ENCODE assay signal across 25 cellular contexts in genomic region chr9:127722055-127722454, GRCh38. TPM values are rescaled to one million over a fixed set of nuclear protein-coding genes. Genes with fewer than 3 reads are reported as not detected.
DNase-seq lines count a peak whose midpoint lies in the region; ATAC-seq and TF ChIP-seq lines count a peak whose summit lies in the region.
"Had no signal": no experiment of that assay in that cellular context is flagged by ENCODE, and none has a peak within 500 bp of the region (broad histone marks: within the 10 kb centered on the region; RNA-seq: fewer than 3 reads in every experiment).

No MANE protein-coding gene starts in this region.

- H3K4me3 Mint-ChIP-seq in GM23338: no peak overlapping the region
- no peak overlapping the region for H3K4me3 Mint-ChIP-seq in CD8-positive, alpha-beta T cell
- H3K4me3 Mint-ChIP-seq: activated CD4-positive, alpha-beta T cell treated with anti-CD3 and anti-CD28 coated beads, Interleukin-2, amount 10 ng/mL, durations not matched to agents 24 days and 14 days; CD4-positive, alpha-beta T cell; neural progenitor cell had no signal

- H3K4me3 ChIP-seq in BLaER1: no peak overlapping the region
- H3K4me3 ChIP-seq in GM23338: no peak overlapping the region
- no peak overlapping the region for H3K4me3 ChIP-seq in PC-9
- no peak overlapping the region for H3K4me3 ChIP-seq in CD8-positive, alpha-beta T cell (ENCODE audit: low read depth, low read length)
- H3K4me3 ChIP-seq: esophagus squamous epithelium, gastrocnemius medialis, lung, neural progenitor cell, psoas muscle, uterus had no signal

- no peak for ATAC-seq in GM23338
- no peak for ATAC-seq in HG03135 (IDR thresholded peaks at IDR 0.05; ENCODE audit: unreplicated experiment)
- no peak for ATAC-seq in CD8-positive, alpha-beta T cell
- ATAC-seq: gastrocnemius medialis, psoas muscle had no signal

- H3K9me2 ChIP-seq in GM23338 (ENCODE audit: insufficient read depth) (no peaks in the 10 kb centered on the region), PC-9 (ENCODE audit: insufficient read depth) (no peaks in the 10 kb centered on the region)

- CTCF ChIA-PET in PC-9 (lab: Charles Lee): interaction anchor here (0.5 kb wide), 1 partner anchor 201 kb away, joined by 4 read pairs; no protein-coding TSS in a partner anchor
- CTCF ChIA-PET in CD8-positive, alpha-beta T cell (lab: Charles Lee): interaction anchor here (0.7 to 2.4 kb wide), 3 partner anchors 13 to 132 kb away, joined by 3 to 11 read pairs (median 3); partner anchors contain the start of gene TOR2A

- no peaks in the 10 kb centered on the region for H3K79me2 ChIP-seq in GM23338 (replicated peaks; ENCODE audit: insufficient read depth)
- H3K79me2 ChIP-seq in PC-9 (ENCODE audit: low read depth): no peaks in the 10 kb centered on the region

- peaks cover 14% of the 10 kb centered on the region for H3K4me1 Mint-ChIP-seq in GM23338
- H3K4me1 Mint-ChIP-seq in CD8-positive, alpha-beta T cell (ENCODE audit: low read depth): peaks cover 29% of the 10 kb centered on the region
- H3K4me1 Mint-ChIP-seq: neural progenitor cell had no signal

- H3K27me3 ChIP-seq in BLaER1: no peaks in the 10 kb centered on the region
- H3K27me3 ChIP-seq in GM23338 (ENCODE audit: insufficient read depth): no peaks in the 10 kb centered on the region
- H3K27me3 ChIP-seq in PC-9 (ENCODE audit: insufficient read depth, low read depth): no peaks in the 10 kb centered on the region
- no peaks in the 10 kb centered on the region for H3K27me3 ChIP-seq in CD8-positive, alpha-beta T cell (ENCODE audit: insufficient read depth, low read length)
- H3K27me3 ChIP-seq: esophagus squamous epithelium, gastrocnemius medialis, neural progenitor cell, uterus had no signal

- 0 out of 2 replicates have a peak overlapping the region, but pooled peaks have one; percentile 26 for H3K27ac ChIP-seq in BLaER1
- H3K27ac ChIP-seq in GM23338 (ENCODE audit: low read depth): peak overlapping the region; percentile 63; the same call in 1 of the 2 replicates
- H3K27ac ChIP-seq in PC-9: peak overlapping the region; percentile 61
- no peak overlapping the region for H3K27ac ChIP-seq in CD8-positive, alpha-beta T cell (ENCODE audit: low read depth, low read length)
- H3K27ac ChIP-seq: esophagus squamous epithelium, gastrocnemius medialis, neural progenitor cell, psoas muscle, uterus had no signal

- POLR2A ChIA-PET in PC-9 (lab: Charles Lee; ENCODE audit: unreplicated experiment): interaction anchor here (0.6 to 0.7 kb wide), 2 partner anchors 336 to 517 kb away, joined by 3 to 5 read pairs; no protein-coding TSS in a partner anchor
- POLR2A ChIA-PET in CD8-positive, alpha-beta T cell (lab: Charles Lee): interaction anchor here (1.4 kb wide), 1 partner anchor 18 kb away, joined by 3 read pairs; no protein-coding TSS in a partner anchor

- H4K20me1 ChIP-seq in BLaER1 (no peaks in the 10 kb centered on the region), GM23338 (replicated peaks; ENCODE audit: insufficient read depth) (no peaks in the 10 kb centered on the region), PC-9 (ENCODE audit: insufficient read depth) (no peaks in the 10 kb centered on the region)

- H3K36me3 ChIP-seq in BLaER1 (peaks cover 3% of the 10 kb centered on the region; the same call in 1 of the 2 replicates), GM23338 (ENCODE audit: insufficient read depth) (no peaks in the 10 kb centered on the region), PC-9 (ENCODE audit: low read depth) (no peaks in the 10 kb centered on the region)
- no peaks in the 10 kb centered on the region for H3K36me3 ChIP-seq in CD8-positive, alpha-beta T cell (ENCODE audit: insufficient read depth, low read length)
- H3K36me3 ChIP-seq: esophagus squamous epithelium, gastrocnemius medialis, neural progenitor cell, uterus had no signal

- no TSS peak for BruUV-seq in PC-9 (replicated peaks; lab: Mats Ljungman, UMichigan)

- H3K36me3 Mint-ChIP-seq in GM23338 (ENCODE audit: low read depth): no peaks in the 10 kb centered on the region
- peaks cover 3% of the 10 kb centered on the region for H3K36me3 Mint-ChIP-seq in CD8-positive, alpha-beta T cell
- H3K36me3 Mint-ChIP-seq: neural progenitor cell had no signal

- no peak overlapping the region for H3K9ac ChIP-seq in BLaER1
- H3K9ac ChIP-seq: neural progenitor cell had no signal

- H3K4me1 ChIP-seq in BLaER1: peaks cover 67% of the 10 kb centered on the region
- peaks cover 10% of the 10 kb centered on the region for H3K4me1 ChIP-seq in GM23338 (ENCODE audit: insufficient read depth)
- peaks cover 16% of the 10 kb centered on the region for H3K4me1 ChIP-seq in PC-9 (replicated peaks; ENCODE audit: insufficient read depth)
- peaks cover 26% of the 10 kb centered on the region for H3K4me1 ChIP-seq in CD8-positive, alpha-beta T cell (ENCODE audit: insufficient read depth, low read length)
- H3K4me1 ChIP-seq: gastrocnemius medialis, neural progenitor cell, psoas muscle, uterus had no signal

- no peaks in the 10 kb centered on the region for H3K9me3 Mint-ChIP-seq in GM23338
- H3K9me3 Mint-ChIP-seq in CD8-positive, alpha-beta T cell: no peaks in the 10 kb centered on the region
- H3K9me3 Mint-ChIP-seq: activated CD4-positive, alpha-beta T cell treated with anti-CD3 and anti-CD28 coated beads, Interleukin-2, amount 10 ng/mL, durations not matched to agents 24 days and 14 days; CD4-positive, alpha-beta T cell; neural progenitor cell had no signal

- H3K27ac Mint-ChIP-seq in GM23338: no peak overlapping the region
- H3K27ac Mint-ChIP-seq in CD8-positive, alpha-beta T cell: no peak overlapping the region
- H3K27ac Mint-ChIP-seq: activated CD4-positive, alpha-beta T cell treated with anti-CD3 and anti-CD28 coated beads, Interleukin-2, amount 10 ng/mL, durations not matched to agents 24 days and 14 days; neural progenitor cell had no signal

- DNase-seq in GM23338 (ENCODE audit: low spot score) (no peak), PC-9 (no peak), left kidney (ENCODE audit: low read depth, low spot score) (peak; percentile 43), NCI-H526 treated with DMSO at 0.1 percent for 48 hours (lab: John Stamatoyannopoulos, UW) (no peak)
- DNase-seq in CD8-positive, alpha-beta T cell: no peak
- DNase-seq: activated CD4-positive, alpha-beta T cell treated with anti-CD3 and anti-CD28 coated beads, Interleukin-2, amount 10 ng/mL, durations not matched to agents 24 days and 14 days; activated effector memory CD4-positive, alpha-beta T cell treated with Interleukin-2 at 50 U/mL for 16 hours; CD4-positive, alpha-beta T cell; effector memory CD4-positive, alpha-beta T cell; esophagus squamous epithelium; gastrocnemius medialis; GF-D8; Karpas-422; MV-4-11; NCI-H2029 treated with DMSO at 0.1 percent for 48 hours; NCI-H82; OCI-M1; psoas muscle; SIG-M5; T-helper 1 cell; uterus had no signal

- H3K4me2 ChIP-seq in BLaER1 (no peak overlapping the region), GM23338 (no peak overlapping the region), PC-9 (peak overlapping the region; percentile 34)
- H3K4me2 ChIP-seq: neural progenitor cell had no signal

- H2AFZ ChIP-seq in GM23338 (no peak overlapping the region), PC-9 (no peak overlapping the region)

- no peak for TF ChIP-seq CTCF in GM23338 (conservative IDR thresholded peaks at IDR 0.05; ENCODE audit: low read depth in 2 of 2)
- no peak for TF ChIP-seq CTCF in PC-9 (conservative IDR thresholded peaks at IDR 0.05)
- no peak for TF ChIP-seq CTCF in CD8-positive, alpha-beta T cell (IDR thresholded peaks at IDR 0.05)

- peaks cover 8% of the 10 kb centered on the region for H3K27me3 Mint-ChIP-seq in GM23338 (ENCODE audit: insufficient read depth, low read depth, poor library complexity)
- H3K27me3 Mint-ChIP-seq in CD8-positive, alpha-beta T cell (ENCODE audit: low read depth): no peaks in the 10 kb centered on the region
- H3K27me3 Mint-ChIP-seq: activated CD4-positive, alpha-beta T cell treated with anti-CD3 and anti-CD28 coated beads, Interleukin-2, amount 10 ng/mL, durations not matched to agents 24 days and 14 days; CD4-positive, alpha-beta T cell had no signal

- H3F3A ChIP-seq in GM23338 (replicated peaks; ENCODE audit: low read depth): 0 out of 2 replicates have a peak, but pooled peaks cover 3% of the 10 kb centered on the region
- peaks cover 27% of the 10 kb centered on the region for H3F3A ChIP-seq in PC-9 (ENCODE audit: insufficient read depth, low read depth)

- no peaks in the 10 kb centered on the region for H3K9me3 ChIP-seq in BLaER1
- no peaks in the 10 kb centered on the region for H3K9me3 ChIP-seq in PC-9 (ENCODE audit: insufficient read depth, low read depth)
- no peaks in the 10 kb centered on the region for H3K9me3 ChIP-seq in CD8-positive, alpha-beta T cell (ENCODE audit: low read length)
- H3K9me3 ChIP-seq: esophagus squamous epithelium, gastrocnemius medialis, psoas muscle, uterus had no signal

- intact Hi-C loops in PC-9 (cut with micrococcal nuclease; ENCODE audit: unreplicated experiment): loop anchor here (5.0 to 10.0 kb wide), 2 partner anchors 110 to 497 kb away; partner anchors contain the start of gene STXBP1
- intact Hi-C loops in CD8-positive, alpha-beta T cell (cut with DNase I, micrococcal nuclease): no loop called here

TF ChIP-seq in GM23338, 12 proteins besides CTCF, POLR2A, EP300 and RAD21 (continues in another document):
- TF ChIP-seq ZNF331 (CRISPR knock-in tag; IDR thresholded peaks at IDR 0.05; ENCODE audit: low read depth) (no peak), NANOG (IDR thresholded peaks at IDR 0.05; ENCODE audit: borderline replicate concordance) (no peak), JUNB (IDR thresholded peaks at IDR 0.05; ENCODE audit: unreplicated experiment) (no peak)

RNA-seq across cellular contexts. Expression of gene TTC16, which starts 6.2 kb away (rescaled TPM):
- not detected in 2 replicates for total RNA-seq in GM23338 (2014; rRNA removed; shearing (Covaris generic))
- polyA plus RNA-seq in GM23338 (2016; fragmentation: Nextera tagmentation; extraction: Ambion mirVana): not detected in 2 replicates
- 0.26 and 0.40 TPM in 2 replicates for total RNA-seq in PC-9 (2021)
- total RNA-seq in CD8-positive, alpha-beta T cell: 1 to 10 TPM; 5.2 to 5.5 TPM
- total RNA-seq: activated CD4-positive, alpha-beta T cell treated with anti-CD3 and anti-CD28 coated beads, Interleukin-2, amount 10 ng/mL, durations not matched to agents 24 days and 14 days; gastrocnemius medialis had no signal

RNA-seq across cellular contexts. Expression of gene PTRH1, which starts 6.6 kb away (rescaled TPM):
- total RNA-seq in GM23338 (2014; rRNA removed; shearing (Covaris generic)): 9.5 and 15.1 TPM in 2 replicates
- 18.6 and 18.9 TPM in 2 replicates for polyA plus RNA-seq in GM23338 (2016; fragmentation: Nextera tagmentation; extraction: Ambion mirVana)
- 22.4 and 32.9 TPM in 2 replicates for total RNA-seq in PC-9 (2021)
- total RNA-seq in CD8-positive, alpha-beta T cell: 1 to 10 TPM; 4.6 to 5.3 TPM

RNA-seq across cellular contexts. Expression of gene TOR2A, which starts 13.0 kb away (rescaled TPM):
- 21.1 and 23.5 TPM in 2 replicates for total RNA-seq in GM23338 (2014; rRNA removed; shearing (Covaris generic))
- polyA plus RNA-seq in GM23338 (2016; fragmentation: Nextera tagmentation; extraction: Ambion mirVana): 14.4 TPM in 2 replicates
- 16.4 and 19.7 TPM in 2 replicates for total RNA-seq in PC-9 (2021)
- 1 to 10 TPM; 4.7 to 5.3 TPM for total RNA-seq in CD8-positive, alpha-beta T cell

RNA-seq across cellular contexts. Expression of gene CFAP157, which starts 15.3 kb away (rescaled TPM):
- 0.17 TPM in 1 of 2 replicates, not detected in the other for total RNA-seq in GM23338 (2014; rRNA removed; shearing (Covaris generic))
- polyA plus RNA-seq in GM23338 (2016; fragmentation: Nextera tagmentation; extraction: Ambion mirVana): 0.55 and 0.78 TPM in 2 replicates
- 0.65 and 0.68 TPM in 2 replicates for total RNA-seq in PC-9 (2021)
- under 1 TPM in 1 of 2 experiments, not detected in 1; 0.14 TPM for total RNA-seq in CD8-positive, alpha-beta T cell
- total RNA-seq: activated CD4-positive, alpha-beta T cell treated with anti-CD3 and anti-CD28 coated beads, Interleukin-2, amount 10 ng/mL, durations not matched to agents 24 days and 14 days; gastrocnemius medialis had no signal

RNA-seq across cellular contexts. Expression of gene SH2D3C, which starts 56.4 kb away (rescaled TPM):
- total RNA-seq in GM23338 (2014; rRNA removed; shearing (Covaris generic)): 4.5 and 7.3 TPM in 2 replicates
- polyA plus RNA-seq in GM23338 (2016; fragmentation: Nextera tagmentation; extraction: Ambion mirVana): 4.2 and 4.4 TPM in 2 replicates
- total RNA-seq in PC-9 (2021): 0.75 and 0.79 TPM in 2 replicates
- 1 to 10 TPM; 5.9 to 6.4 TPM for total RNA-seq in CD8-positive, alpha-beta T cell
